In genomic region chr11:86955674-86956522, GRCh38 we compare ENCODE assay signal across 8 cellular contexts. TPM values are rescaled to one million over a fixed set of nuclear protein-coding genes. Genes with fewer than 3 reads are reported as not detected.
DNase-seq lines count a peak whose midpoint lies in the region; ATAC-seq and TF ChIP-seq lines count a peak whose summit lies in the region.

No MANE protein-coding gene starts in this region.

- H3K36me3 Mint-ChIP-seq in central memory CD8-positive, alpha-beta T cell (ENCODE audit: insufficient read depth): peaks cover 2% of the 10 kb centered on the region

- peak overlapping the region; percentile 86 for H3K4me3 Mint-ChIP-seq in central memory CD8-positive, alpha-beta T cell

- ATAC-seq in central memory CD8-positive, alpha-beta T cell (replicated peaks; ENCODE audit: extremely low read depth, poor library complexity, severe bottlenecking): peak; percentile 6

- peaks cover 10% of the 10 kb centered on the region; the same call in 1 of the 2 replicates for H3K4me1 ChIP-seq in SJSA1 (replicated peaks)

- TF ChIP-seq EP300 in Ishikawa (IDR thresholded peaks at IDR 0.05; ENCODE audit: borderline replicate concordance): no peak

- H3K9me3 ChIP-seq in SJSA1 (replicated peaks): no peaks in the 10 kb centered on the region

- H3K9me3 Mint-ChIP-seq in central memory CD8-positive, alpha-beta T cell: no peaks in the 10 kb centered on the region

- H3K27ac ChIP-seq in SJSA1 (no peak overlapping the region), skin epidermis (peak overlapping the region in 19 of 21 experiments; percentile 3 to 83 (median 68))

- no peak; the same call in 1 of the 2 replicates for TF ChIP-seq RAD21 in Ishikawa (IDR thresholded peaks at IDR 0.05; ENCODE audit: low read depth)

- DNase-seq in activated CD4-positive, alpha-beta T cell treated with anti-CD3 and anti-CD28 coated beads for 48 hours: peak; percentile 29
- DNase-seq in activated CD4-positive, alpha-beta T cell treated with anti-CD3 and anti-CD28 coated beads for 1 hour: no peak
- DNase-seq in H4 (ENCODE audit: low spot score): peak; percentile 56
- DNase-seq in SJSA1 (ENCODE audit: low read depth in 1 of 2, low spot score in 2 of 2): peak; percentile 55 to 64
- no peak for DNase-seq in central memory CD8-positive, alpha-beta T cell (ENCODE audit: low spot score in 2 of 2)
- DNase-seq in islet precursor cell: peak; percentile 94

- H3K4me1 Mint-ChIP-seq in central memory CD8-positive, alpha-beta T cell: peaks cover 20% of the 10 kb centered on the region

- peak overlapping the region; percentile 69 for H3K27ac Mint-ChIP-seq in central memory CD8-positive, alpha-beta T cell (ENCODE audit: low read depth)

- H3K27me3 Mint-ChIP-seq in central memory CD8-positive, alpha-beta T cell: peaks cover 41% of the 10 kb centered on the region

- H3K4me3 ChIP-seq in SJSA1 (peak overlapping the region; percentile 74), skin epidermis (peak overlapping the region; percentile 49 to 75 (median 65))

- no peaks in the 10 kb centered on the region for H3K27me3 ChIP-seq in SJSA1 (replicated peaks)

- 0 out of 2 replicates have a peak, but pooled peaks cover 2% of the 10 kb centered on the region for H3K36me3 ChIP-seq in SJSA1

TF ChIP-seq in Ishikawa, 13 proteins besides CTCF, POLR2A, EP300 and RAD21:
- TF ChIP-seq FOXM1 (IDR thresholded peaks at IDR 0.05; ENCODE audit: borderline replicate concordance, low read depth) (no peak), YY1 (IDR thresholded peaks at IDR 0.05; ENCODE audit: low read depth) (no peak), MAX (IDR thresholded peaks at IDR 0.05) (peak; percentile 69; the same call in 1 of the 2 replicates), ZBTB7A (IDR thresholded peaks at IDR 0.05; ENCODE audit: low read depth) (peak; percentile 80; the same call in 1 of the 2 replicates), NFIC (IDR thresholded peaks at IDR 0.05) (no peak; the same call in 1 of the 2 replicates), TAF1 (IDR thresholded peaks at IDR 0.05; ENCODE audit: low read depth) (peak; percentile 61; the same call in 1 of the 2 replicates), EGR1 (IDR thresholded peaks at IDR 0.05) (peak; percentile 45; the same call in 1 of the 2 replicates), CREB1 (IDR thresholded peaks at IDR 0.05; ENCODE audit: low read depth) (no peak), TEAD4 (IDR thresholded peaks at IDR 0.05) (0 out of 2 replicates have a peak, but pooled peaks have one; percentile 28), TCF12 (IDR thresholded peaks at IDR 0.05; ENCODE audit: low read depth) (no peak)
- TF ChIP-seq, protein P1, sequence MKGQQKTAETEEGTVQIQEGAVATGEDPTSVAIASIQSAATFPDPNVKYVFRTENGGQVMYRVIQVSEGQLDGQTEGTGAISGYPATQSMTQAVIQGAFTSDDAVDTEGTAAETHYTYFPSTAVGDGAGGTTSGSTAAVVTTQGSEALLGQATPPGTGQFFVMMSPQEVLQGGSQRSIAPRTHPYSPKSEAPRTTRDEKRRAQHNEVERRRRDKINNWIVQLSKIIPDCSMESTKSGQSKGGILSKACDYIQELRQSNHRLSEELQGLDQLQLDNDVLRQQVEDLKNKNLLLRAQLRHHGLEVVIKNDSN (IDR thresholded peaks at IDR 0.05): peak; percentile 73
TF ChIP-seq in Ishikawa: peak in this region for 6.

RNA-seq across cellular contexts. Expression of gene FZD4, which starts 0.7 kb away (rescaled TPM):
- total RNA-seq in H4 (2014; rRNA removed; shearing (Covaris generic)): 8.8 and 10.5 TPM in 2 replicates
- total RNA-seq in SJSA1 (2014; rRNA removed; shearing (Covaris generic)): 0.91 and 1.6 TPM in 2 replicates

Comparison
In these comparisons a context has a peak if more than half of its experiments do, and no peak if none do; other contexts are left out.
1. DNase-seq: peak in activated CD4-positive, alpha-beta T cell treated with anti-CD3 and anti-CD28 coated beads for 48 hours (single experiment), H4 (single experiment), SJSA1 (2 of 2) and islet precursor cell (single experiment); none in activated CD4-positive, alpha-beta T cell treated with anti-CD3 and anti-CD28 coated beads for 1 hour (single experiment) and central memory CD8-positive, alpha-beta T cell (0 of 2).